Comparison of ENCODE assay signal across 8 cellular contexts in the genomic region with DNA sequence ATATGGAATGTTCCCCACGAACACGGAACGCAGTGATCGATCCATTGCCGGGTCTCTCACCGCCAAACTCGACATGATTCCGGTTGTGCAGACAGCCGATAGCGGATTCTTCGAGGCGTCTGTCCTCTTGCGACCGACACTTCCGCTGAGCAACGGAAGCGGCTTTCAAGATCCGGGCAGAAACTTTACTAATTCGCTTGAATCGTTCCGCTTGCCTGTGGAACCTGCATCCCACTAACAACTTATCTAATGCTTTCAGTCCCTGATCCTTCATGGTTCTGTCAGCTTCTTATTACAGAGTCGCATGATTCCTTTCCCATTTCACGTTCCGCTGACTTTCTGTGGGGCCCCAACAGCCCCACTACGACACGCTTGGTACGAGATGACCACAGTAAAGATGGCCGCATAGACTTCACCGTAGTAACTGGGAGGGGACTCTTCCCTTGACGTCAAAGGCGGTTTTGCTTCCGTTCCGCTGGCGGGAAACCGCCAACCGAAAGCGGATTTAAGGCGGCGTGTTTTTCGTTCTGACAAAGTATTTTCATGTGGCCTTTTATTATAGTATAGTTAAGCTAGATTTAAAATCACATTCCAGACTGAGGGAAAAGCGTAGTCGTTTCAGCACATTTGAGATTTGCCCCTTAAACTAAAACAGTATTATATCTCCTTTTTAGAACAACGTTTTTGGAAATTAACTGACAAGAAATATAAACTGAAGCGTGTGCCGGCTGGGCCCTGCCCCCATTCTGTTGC. TPM values are rescaled to one million over a fixed set of nuclear protein-coding genes. Genes with fewer than 3 reads are reported as not detected.
A peak's percentile ranks its signal among the peaks of the same experiment; 100 is the strongest.
DNase-seq lines count a peak whose midpoint lies in the region; ATAC-seq and TF ChIP-seq lines count a peak whose summit lies in the region.

CSTF2T (minus strand) TSS at position 121 of the 753 bp plus-strand sequence; CDS start at position 75, 46 bp downstream.

- intact Hi-C loops in activated CD4-positive, alpha-beta T cell treated with anti-CD3 and anti-CD28 coated beads for 36 hours (cut with DNase I, micrococcal nuclease), result loop anchor here (1.0 to 5.0 kb wide), 4 partner anchors 178 to 1075 kb away; partner anchors contain the start of gene ASAH2B (in 1 of the 2)

- no peaks in the 10 kb centered on the region for H3K9me3 Mint-ChIP-seq in activated CD4-positive, alpha-beta T cell treated with anti-CD3 and anti-CD28 coated beads for 36 hours (ENCODE audit: low read depth)

- peak within 1 kb of the TSS; percentile 100 for H3K27ac Mint-ChIP-seq in activated CD4-positive, alpha-beta T cell treated with anti-CD3 and anti-CD28 coated beads for 36 hours

- peak; percentile 83 for DNase-seq in AG20443 (ENCODE audit: low spot score)
- DNase-seq in NCI-H510A treated with DMSO at 0.1 percent for 48 hours (lab: John Stamatoyannopoulos, UW), result peak; percentile 90
- peak; percentile 93 for DNase-seq in activated CD4-positive, alpha-beta T cell treated with anti-CD3 and anti-CD28 coated beads for 36 hours
- peak; percentile 97 for DNase-seq in choroid plexus epithelial cell (ENCODE audit: low read depth)
- DNase-seq in kidney glomerular epithelial cell (lab: John Stamatoyannopoulos, UW), result peak; percentile 92
- DNase-seq in stimulated activated CD4-positive, alpha-beta T cell treated with anti-CD3 and anti-CD28 coated beads, Interleukin-1b, Interleukin-23, amount 100 ng/mL, for 1 hour (ENCODE audit: low read depth in 2 of 2), result peak; percentile 72

- TF ChIP-seq CTCF in choroid plexus epithelial cell (conservative IDR thresholded peaks at IDR 0.05; ENCODE audit: low read depth, low read length), result no peak

- peak; percentile 97 for ATAC-seq in HG03439 (IDR thresholded peaks at IDR 0.05; ENCODE audit: unreplicated experiment)
- ATAC-seq in activated CD4-positive, alpha-beta T cell treated with anti-CD3 and anti-CD28 coated beads for 36 hours, result peak; percentile 89

- peak within 1 kb of the TSS; percentile 96 for H3K4me3 Mint-ChIP-seq in activated CD4-positive, alpha-beta T cell treated with anti-CD3 and anti-CD28 coated beads for 36 hours

- H3K4me1 Mint-ChIP-seq in activated CD4-positive, alpha-beta T cell treated with anti-CD3 and anti-CD28 coated beads for 36 hours, result peaks cover 51% of the 10 kb centered on the region

- peak; percentile 86 for TF ChIP-seq POLR2A in GM19193 (IDR thresholded peaks at IDR 0.05; ENCODE audit: extremely low read depth, insufficient read depth, insufficient read length)

- CTCF ChIA-PET in activated CD4-positive, alpha-beta T cell treated with anti-CD3 and anti-CD28 coated beads for 36 hours (lab: Charles Lee), result interaction anchor here (0.5 to 1.3 kb wide), 3 partner anchors 9 to 690 kb away, joined by 3 read pairs; no protein-coding TSS in a partner anchor

- peaks cover 40% of the 10 kb centered on the region for H3K36me3 Mint-ChIP-seq in activated CD4-positive, alpha-beta T cell treated with anti-CD3 and anti-CD28 coated beads for 36 hours (ENCODE audit: low read depth)

- H3K4me3 ChIP-seq in choroid plexus epithelial cell (ENCODE audit: low read depth, low read length), result peak within 1 kb of the TSS; percentile 90

- POLR2A ChIA-PET in activated CD4-positive, alpha-beta T cell treated with anti-CD3 and anti-CD28 coated beads for 36 hours (lab: Charles Lee), result interaction anchor here (0.7 kb wide), 1 partner anchor 15 kb away, joined by 3 read pairs; no protein-coding TSS in a partner anchor

- no peaks in the 10 kb centered on the region for H3K27me3 Mint-ChIP-seq in activated CD4-positive, alpha-beta T cell treated with anti-CD3 and anti-CD28 coated beads for 36 hours

RNA-seq across cellular contexts. Expression of gene CSTF2T, which starts in this region (rescaled TPM):
- total RNA-seq in activated CD4-positive, alpha-beta T cell treated with anti-CD3 and anti-CD28 coated beads for 36 hours, result 10 to 100 TPM; 24.5 to 27.6 TPM

Comparison
In these comparisons a context has a peak if more than half of its experiments do, and no peak if none do; other contexts are left out.
1. Peak in every context shown above with its lines: DNase-seq, ATAC-seq and H3K4me3 ChIP-seq.